In the genomic region with DNA sequence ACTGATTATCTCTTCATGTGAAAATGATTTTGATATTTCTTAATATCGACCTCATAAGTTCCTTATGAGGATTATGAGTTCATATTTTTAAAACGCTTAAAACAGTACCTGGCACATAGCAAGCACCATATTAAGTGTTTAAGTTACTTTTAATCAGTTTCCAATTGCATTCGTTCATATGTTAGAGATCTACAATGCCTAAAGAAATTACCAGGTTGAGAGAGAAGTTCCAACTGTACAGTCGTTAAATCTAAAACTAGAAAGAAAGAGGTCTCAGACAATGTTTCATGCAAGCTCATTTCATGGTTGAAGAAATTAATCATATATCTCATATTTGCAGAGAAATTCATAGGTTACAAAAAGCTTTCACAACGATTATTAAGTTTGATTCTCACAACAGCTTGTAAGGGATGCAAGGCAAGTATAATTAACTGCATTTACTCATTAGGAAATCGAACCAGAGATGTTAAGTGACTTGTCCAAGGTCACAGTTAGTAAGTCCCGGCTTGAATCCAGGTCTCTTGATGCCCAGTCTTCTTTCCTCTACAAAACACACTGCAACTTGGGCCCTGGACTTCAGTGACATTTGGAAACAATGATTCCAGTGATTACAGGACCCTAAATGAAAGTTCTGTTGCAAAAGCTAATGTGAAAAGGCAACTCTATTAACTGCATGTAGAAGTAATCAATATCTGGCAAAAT, we compare ENCODE assay signal across 10 cellular contexts. TPM values are rescaled to one million over a fixed set of nuclear protein-coding genes. Genes with fewer than 3 reads are reported as not detected.
DNase-seq lines count a peak whose midpoint lies in the region; ATAC-seq and TF ChIP-seq lines count a peak whose summit lies in the region.
"Had no signal": no experiment of that assay in that cellular context is flagged by ENCODE, and none has a peak within 500 bp of the region (broad histone marks: within the 10 kb centered on the region; RNA-seq: fewer than 3 reads in every experiment).

No MANE protein-coding gene starts in this region.

- H3K27me3 Mint-ChIP-seq in IgD-negative memory B cell (no peaks in the 10 kb centered on the region), chondrocyte (ENCODE audit: low read depth) (no peaks in the 10 kb centered on the region)
- peaks cover 2 to 8% of the 10 kb centered on the region in 2 donors for H3K27me3 Mint-ChIP-seq in natural killer cell treated with Interleukin-12 subunit alpha and Interleukin-12 subunit beta and Interleukin-15 and Interleukin-18, amount 100 ng/mL, for 72 hours

- TF ChIP-seq POLR2A in GM18505 (IDR thresholded peaks at IDR 0.05; ENCODE audit: borderline replicate concordance, extremely low read depth, insufficient read depth, insufficient read length), result no peak

- no peak for DNase-seq in BJ (ENCODE audit: low read depth)
- DNase-seq in chondrocyte (ENCODE audit: low spot score), result no peak
- DNase-seq in natural killer cell treated with Interleukin-12 subunit alpha and Interleukin-12 subunit beta and Interleukin-15 and Interleukin-18, amount 100 ng/mL, for 72 hours (ENCODE audit: low spot score), result no peak
- no peak for DNase-seq in GM20000 (ENCODE audit: low spot score)
- no peak for DNase-seq in ACHN
- no peak for DNase-seq in NCI-H2196 treated with DMSO at 0.1 percent for 48 hours (lab: John Stamatoyannopoulos, UW; ENCODE audit: unreplicated experiment)

- in situ Hi-C loops in ACHN (cut with HindIII; ENCODE audit: low pct_ligation_motif_present, low pct_unique_long_range_greater_than_20kb, low sequenced_read_pairs), result no loop called here

- H3K27me3 ChIP-seq in BJ (ENCODE audit: control insufficient read depth, insufficient read depth, low read length), result no peaks in the 10 kb centered on the region
- H3K27me3 ChIP-seq: body of pancreas, upper lobe of left lung had no signal

- POLR2A ChIA-PET in BJ (lab: Charles Lee), result no interaction called here

- ATAC-seq in natural killer cell treated with Interleukin-12 subunit alpha and Interleukin-12 subunit beta and Interleukin-15 and Interleukin-18, amount 100 ng/mL, for 72 hours, result no peak
- ATAC-seq in GM18505 (IDR thresholded peaks at IDR 0.05; ENCODE audit: unreplicated experiment), result no peak

- H3K4me1 Mint-ChIP-seq in IgD-negative memory B cell, result peaks cover 21 to 46% (median 44%) of the 10 kb centered on the region in 3 donors
- peaks cover 37% of the 10 kb centered on the region for H3K4me1 Mint-ChIP-seq in chondrocyte (ENCODE audit: low read depth)
- peaks cover 30 to 31% of the 10 kb centered on the region in 2 donors for H3K4me1 Mint-ChIP-seq in natural killer cell treated with Interleukin-12 subunit alpha and Interleukin-12 subunit beta and Interleukin-15 and Interleukin-18, amount 100 ng/mL, for 72 hours (ENCODE audit: low read depth in 2 of 2)

- H3K36me3 ChIP-seq in BJ (ENCODE audit: control insufficient read depth, insufficient read depth, low read length), result no peaks in the 10 kb centered on the region
- H3K36me3 ChIP-seq: upper lobe of left lung had no signal

- H3K27ac Mint-ChIP-seq in IgD-negative memory B cell (peak overlapping the region; percentile 81 to 96 (median 86)), chondrocyte (ENCODE audit: unreplicated experiment) (no peak overlapping the region)
- peak overlapping the region; percentile 15 to 87 for H3K27ac Mint-ChIP-seq in natural killer cell treated with Interleukin-12 subunit alpha and Interleukin-12 subunit beta and Interleukin-15 and Interleukin-18, amount 100 ng/mL, for 72 hours

- H3K4me3 Mint-ChIP-seq in IgD-negative memory B cell (peak overlapping the region; percentile 91 to 100 (median 96)), chondrocyte (ENCODE audit: unreplicated experiment) (peak overlapping the region; percentile 94)
- peak overlapping the region; percentile 90 for H3K4me3 Mint-ChIP-seq in natural killer cell treated with Interleukin-12 subunit alpha and Interleukin-12 subunit beta and Interleukin-15 and Interleukin-18, amount 100 ng/mL, for 72 hours

- H3K36me3 Mint-ChIP-seq in IgD-negative memory B cell (no peaks in the 10 kb centered on the region), chondrocyte (ENCODE audit: low read depth) (no peaks in the 10 kb centered on the region)
- no peaks in the 10 kb centered on the region for H3K36me3 Mint-ChIP-seq in natural killer cell treated with Interleukin-12 subunit alpha and Interleukin-12 subunit beta and Interleukin-15 and Interleukin-18, amount 100 ng/mL, for 72 hours

- CTCF ChIA-PET in BJ (lab: Yijun Ruan, JAX), result interaction anchor here (1.0 to 1.2 kb wide), 2 partner anchors 207 to 449 kb away, joined by 3 read pairs; no protein-coding TSS in a partner anchor

- no peak for TF ChIP-seq CTCF in BJ (IDR thresholded peaks at IDR 0.05; ENCODE audit: insufficient read depth, low read depth, low read length)
- TF ChIP-seq CTCF in chondrocyte (IDR thresholded peaks at IDR 0.05), result no peak
- no peak for TF ChIP-seq CTCF in GM20000 (IDR thresholded peaks at IDR 0.05; ENCODE audit: extremely low read depth, missing control alignments)

- H3K4me3 ChIP-seq in BJ (ENCODE audit: low read depth, low read length), result peak overlapping the region; percentile 75

- H3K9me3 Mint-ChIP-seq in IgD-negative memory B cell (no peaks in the 10 kb centered on the region), chondrocyte (ENCODE audit: low read depth) (no peaks in the 10 kb centered on the region)
- no peaks in the 10 kb centered on the region for H3K9me3 Mint-ChIP-seq in natural killer cell treated with Interleukin-12 subunit alpha and Interleukin-12 subunit beta and Interleukin-15 and Interleukin-18, amount 100 ng/mL, for 72 hours

RNA-seq across cellular contexts. Expression of a gene that starts 1.3 kb away (rescaled TPM):
- polyA plus RNA-seq in BJ (2011; rRNA removed) (38.3 and 39.6 TPM in 2 replicates), IgD-negative memory B cell (16.7 TPM)
- polyA minus RNA-seq in BJ (2011; rRNA and poly(A)+ RNA removed), result 48.8 and 72.5 TPM in 2 replicates
- total RNA-seq in chondrocyte, result 40.9 to 44.7 TPM (median 41.0 TPM) in 3 replicates
- total RNA-seq in natural killer cell treated with Interleukin-12 subunit alpha and Interleukin-12 subunit beta and Interleukin-15 and Interleukin-18, amount 100 ng/mL, for 72 hours, result 10 to 100 TPM; 42.4 to 49.5 TPM

RNA-seq across cellular contexts. Expression of a gene that starts 41.5 kb away (rescaled TPM):
- polyA plus RNA-seq in BJ (2011; rRNA removed), result 29.3 and 47.8 TPM in 2 replicates
- polyA minus RNA-seq in BJ (2011; rRNA and poly(A)+ RNA removed), result 29.7 and 38.0 TPM in 2 replicates
- 64.6 TPM for polyA plus RNA-seq in IgD-negative memory B cell
- total RNA-seq in chondrocyte, result 160 to 179 TPM (median 166 TPM) in 3 replicates
- 100 to 1,000 TPM in 1 of 2 donors, 10 to 100 TPM in 1; 98.0 to 135 TPM for total RNA-seq in natural killer cell treated with Interleukin-12 subunit alpha and Interleukin-12 subunit beta and Interleukin-15 and Interleukin-18, amount 100 ng/mL, for 72 hours
